18 cellular contexts compared by ENCODE assay signal in the genomic region with DNA sequence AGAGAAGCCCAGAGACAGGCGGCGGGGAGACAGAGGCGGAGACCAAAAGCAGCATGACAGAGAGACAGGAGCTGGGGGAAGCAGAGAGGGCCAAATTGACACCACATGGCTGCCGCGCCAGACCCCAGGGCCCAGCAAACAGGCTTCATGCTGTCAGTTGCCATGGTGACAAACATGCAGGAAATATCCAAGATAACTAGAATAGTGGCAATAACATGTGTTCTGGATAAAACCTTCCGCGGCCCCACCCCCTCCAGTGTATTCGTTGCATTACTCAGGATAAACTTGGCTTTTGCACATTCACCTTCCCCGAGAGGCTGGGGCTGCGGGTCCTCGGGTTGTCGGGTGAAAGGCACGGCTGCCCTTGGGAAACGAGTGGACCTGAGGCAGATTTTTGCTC. TPM values are rescaled to one million over a fixed set of nuclear protein-coding genes. Genes with fewer than 3 reads are reported as not detected.
DNase-seq lines count a peak whose midpoint lies in the region; ATAC-seq, FAIRE-seq and TF ChIP-seq lines count a peak whose summit lies in the region.
"Had no signal": no experiment of that assay in that cellular context is flagged by ENCODE, and none has a peak within 500 bp of the region (broad histone marks: within the 10 kb centered on the region; RNA-seq: fewer than 3 reads in every experiment).

No MANE protein-coding gene starts in this region.

- peaks cover 71% of the 10 kb centered on the region for H3K4me1 Mint-ChIP-seq in nephron

- H3K36me3 ChIP-seq in esophagus muscularis mucosa (no peaks in the 10 kb centered on the region), Peyer's patch (no peaks in the 10 kb centered on the region)
- H3K36me3 ChIP-seq: colonic mucosa had no signal

- no peak for ATAC-seq in GM19035 (IDR thresholded peaks at IDR 0.05; ENCODE audit: unreplicated experiment)

- peak overlapping the region; percentile 82 to 88 (median 86) for H3K27ac ChIP-seq in esophagus muscularis mucosa (replicated peaks in 1 of 4)
- H3K27ac ChIP-seq in Peyer's patch, result peak overlapping the region in 1 of 4 donors; percentile 89
- H3K27ac ChIP-seq: colonic mucosa, PC-9 had no signal

- TF ChIP-seq POLR2A in esophagus muscularis mucosa (IDR thresholded peaks at IDR 0.05; ENCODE audit: low read depth), result no peak
- TF ChIP-seq POLR2A in Peyer's patch (IDR thresholded peaks at IDR 0.05), result no peak

- H3K36me3 Mint-ChIP-seq in nephron (ENCODE audit: low read depth), result no peaks in the 10 kb centered on the region

- no peaks in the 10 kb centered on the region for H3K9me3 Mint-ChIP-seq in nephron
- H3K9me3 Mint-ChIP-seq: neural crest cell had no signal

- H3K27me3 ChIP-seq in esophagus muscularis mucosa (no peaks in the 10 kb centered on the region), Peyer's patch (no peaks in the 10 kb centered on the region)
- H3K27me3 ChIP-seq: colonic mucosa had no signal

- H3K4me1 ChIP-seq in esophagus muscularis mucosa, result peaks cover 56 to 74% (median 66%) of the 10 kb centered on the region in 4 donors
- H3K4me1 ChIP-seq in Peyer's patch, result peaks cover 0 to 46% (median 20%) of the 10 kb centered on the region in 4 donors

- peak overlapping the region; percentile 89 to 97 (median 90) for H3K27ac Mint-ChIP-seq in nephron

- intact Hi-C loops in esophagus muscularis mucosa (cut with DNase I), result loop anchor here (5.0 kb wide), 1 partner anchor 50 kb away; the partner anchor contains the start of gene CDON

- H3K9me3 ChIP-seq in esophagus muscularis mucosa (no peaks in the 10 kb centered on the region), Peyer's patch (no peaks in the 10 kb centered on the region)
- H3K9me3 ChIP-seq: colonic mucosa had no signal

- no peak for TF ChIP-seq EP300 in esophagus muscularis mucosa (IDR thresholded peaks at IDR 0.05)

- H3K4me3 Mint-ChIP-seq in nephron, result no peak overlapping the region
- H3K4me3 Mint-ChIP-seq: neural crest cell had no signal

- 76% methylated on average over 14 of the region's 14 CpGs for WGBS in esophagus muscularis mucosa

- TF ChIP-seq CTCF in esophagus muscularis mucosa (IDR thresholded peaks at IDR 0.05), result no peak
- no peak for TF ChIP-seq CTCF in nephron (IDR thresholded peaks at IDR 0.05; ENCODE audit: unreplicated experiment in 3 of 3)
- no peak for TF ChIP-seq CTCF in Peyer's patch (IDR thresholded peaks at IDR 0.05)

- H3K4me3 ChIP-seq in esophagus muscularis mucosa, result no peak overlapping the region
- H3K4me3 ChIP-seq in Peyer's patch, result no peak overlapping the region
- H3K4me3 ChIP-seq: colonic mucosa, PC-9 had no signal

- no peak for FAIRE-seq in HTR-8/SVneo (lab: Jason Lieb, UNC)
- FAIRE-seq: islet of Langerhans had no signal

- H3K27me3 Mint-ChIP-seq in nephron (ENCODE audit: low read depth), result peaks cover 5% of the 10 kb centered on the region

- DNase-seq in AG08395 (ENCODE audit: low spot score), result peak; percentile 73
- peak; percentile 4 for DNase-seq in NCI-H1694 (lab: John Stamatoyannopoulos, UW)
- DNase-seq in esophagus muscularis mucosa (ENCODE audit: extremely low spot score), result no peak
- DNase-seq in NCI-H1048 (lab: John Stamatoyannopoulos, UW), result no peak
- DNase-seq in HTR-8/SVneo (ENCODE audit: insufficient read length, low spot score), result no peak
- no peak for DNase-seq in Peyer's patch
- DNase-seq: activated naive CD4-positive, alpha-beta T cell treated with Interleukin-2 at 50 U/mL for 16 hours; colonic mucosa; GF-D8; KBM-7; NCI-H2029 treated with DMSO at 0.1 percent for 48 hours; stimulated activated CD8-positive, alpha-beta memory T cell treated with anti-CD3 and anti-CD28 coated beads, Interleukin-4, amount 100 ng/mL, for 48 hours; T-helper 9 cell had no signal

RNA-seq across cellular contexts. Expression of gene CDON, which starts 49.9 kb away (rescaled TPM):
- total RNA-seq in esophagus muscularis mucosa (10 to 100 TPM; 16.6 to 42.7 (median 28.1) TPM), Peyer's patch (1 to 10 TPM; 1.9 to 8.0 (median 3.8) TPM)

Comparison
In these comparisons a context has a peak if more than half of its experiments do, and no peak if none do; other contexts are left out.
1. DNase-seq: peak in AG08395 (single experiment) and NCI-H1694 (single experiment); none in esophagus muscularis mucosa (single experiment), NCI-H1048 (single experiment), HTR-8/SVneo (single experiment) and Peyer's patch (0 of 3).